Comparison of ENCODE assay signal across 1 cellular context in genomic region chr3:50154840-50155490, GRCh38.
TF ChIP-seq lines count a peak whose summit lies in the region.

TSS of gene SEMA3F (plus strand) at chr3:50155324. CDS start at chr3:50159623, 4,299 bp downstream.

TF ChIP-seq in HepG2, 621 proteins besides CTCF, POLR2A, EP300 and RAD21 (continued from another document and continues in another):
- TF ChIP-seq CHD2 (IDR thresholded peaks at IDR 0.05; ENCODE audit: low read depth, low read length) (no peak), STAG1 (CRISPR knock-in tag; IDR thresholded peaks at IDR 0.05) (peak; percentile 66), ZNF564 (CRISPR knock-in tag; IDR thresholded peaks at IDR 0.05) (no peak), DNMT3B (CRISPR knock-in tag; conservative IDR thresholded peaks at IDR 0.05) (no peak), POLR2G (IDR thresholded peaks at IDR 0.05; ENCODE audit: low read depth, low read length) (peak; percentile 57), ZNF614 (CRISPR knock-in tag; IDR thresholded peaks at IDR 0.05; ENCODE audit: borderline replicate concordance) (no peak), ZKSCAN8 (CRISPR knock-in tag; IDR thresholded peaks at IDR 0.05; ENCODE audit: borderline replicate concordance) (no peak), EEA1 (CRISPR knock-in tag; IDR thresholded peaks at IDR 0.05; ENCODE audit: borderline replicate concordance) (no peak), ZNF264 (CRISPR knock-in tag; IDR thresholded peaks at IDR 0.05) (no peak), ZNF225 (CRISPR knock-in tag; IDR thresholded peaks at IDR 0.05) (no peak), THAP9 (CRISPR knock-in tag; IDR thresholded peaks at IDR 0.05; ENCODE audit: borderline replicate concordance) (no peak), ZNF878 (CRISPR knock-in tag; IDR thresholded peaks at IDR 0.05) (no peak), ZBTB10 (CRISPR knock-in tag; IDR thresholded peaks at IDR 0.05; ENCODE audit: borderline replicate concordance) (no peak), JUN (CRISPR knock-in tag; IDR thresholded peaks at IDR 0.05) (no peak), ZNF740 (CRISPR knock-in tag; IDR thresholded peaks at IDR 0.05) (no peak), RBFOX2 (IDR thresholded peaks at IDR 0.05; ENCODE audit: low read depth, low read length) (peak; percentile 66; the same call in 1 of the 2 replicates), ZNF430 (CRISPR knock-in tag; IDR thresholded peaks at IDR 0.05) (no peak), DBP (CRISPR knock-in tag; IDR thresholded peaks at IDR 0.05; ENCODE audit: not compliant biosample characterization) (no peak), KLF9 (CRISPR knock-in tag; IDR thresholded peaks at IDR 0.05; ENCODE audit: low read depth) (no peak), ZNF776 (CRISPR knock-in tag; IDR thresholded peaks at IDR 0.05) (0 out of 2 replicates have a peak, but pooled peaks have one; percentile 31), ZNF335 (CRISPR knock-in tag; IDR thresholded peaks at IDR 0.05) (no peak), CBFB (CRISPR knock-in tag; IDR thresholded peaks at IDR 0.05) (no peak), SAP130 (CRISPR knock-in tag; IDR thresholded peaks at IDR 0.05; ENCODE audit: low read depth) (peak; percentile 18; the same call in 1 of the 2 replicates), HDAC1 (CRISPR knock-in tag; IDR thresholded peaks at IDR 0.05) (no peak), ZBTB7A (CRISPR knock-in tag; IDR thresholded peaks at IDR 0.05) (no peak), TFDP2 (CRISPR knock-in tag; IDR thresholded peaks at IDR 0.05) (0 out of 2 replicates have a peak, but pooled peaks have one; percentile 13), POGZ (CRISPR knock-in tag; IDR thresholded peaks at IDR 0.05) (no peak), ZSCAN20 (CRISPR knock-in tag; IDR thresholded peaks at IDR 0.05; ENCODE audit: borderline replicate concordance) (no peak), TAF1 (CRISPR knock-in tag; IDR thresholded peaks at IDR 0.05) (peak; percentile 50; the same call in 1 of the 2 replicates), ZBTB8A (CRISPR knock-in tag; IDR thresholded peaks at IDR 0.05; ENCODE audit: borderline replicate concordance, low read depth) (no peak), SRSF1 (optimal IDR thresholded peaks at IDR 0.05; ENCODE audit: low read depth, low read length) (no peak), ISL2 (CRISPR knock-in tag; IDR thresholded peaks at IDR 0.05) (0 out of 2 replicates have a peak, but pooled peaks have one; percentile 4), FOXJ3 (CRISPR knock-in tag; IDR thresholded peaks at IDR 0.05; ENCODE audit: borderline replicate concordance) (no peak), HDAC6 (IDR thresholded peaks at IDR 0.05; ENCODE audit: low read depth, low read length) (no peak), IKZF5 (CRISPR knock-in tag; IDR thresholded peaks at IDR 0.05) (no peak), RFXAP (CRISPR knock-in tag; IDR thresholded peaks at IDR 0.05; ENCODE audit: borderline replicate concordance) (no peak), CREB1 (IDR thresholded peaks at IDR 0.05) (no peak), CREB1 (CRISPR knock-in tag; IDR thresholded peaks at IDR 0.05) (no peak), MIXL1 (CRISPR knock-in tag; IDR thresholded peaks at IDR 0.05) (no peak), UBTF (CRISPR knock-in tag; IDR thresholded peaks at IDR 0.05) (peak; percentile 74; the same call in 1 of the 2 replicates), PRPF4 (IDR thresholded peaks at IDR 0.05; ENCODE audit: low read depth, low read length, poor library complexity, severe bottlenecking) (no peak), NR1H2 (CRISPR knock-in tag; IDR thresholded peaks at IDR 0.05; ENCODE audit: borderline replicate concordance, low read depth) (no peak)
- TF ChIP-seq, protein P1, sequence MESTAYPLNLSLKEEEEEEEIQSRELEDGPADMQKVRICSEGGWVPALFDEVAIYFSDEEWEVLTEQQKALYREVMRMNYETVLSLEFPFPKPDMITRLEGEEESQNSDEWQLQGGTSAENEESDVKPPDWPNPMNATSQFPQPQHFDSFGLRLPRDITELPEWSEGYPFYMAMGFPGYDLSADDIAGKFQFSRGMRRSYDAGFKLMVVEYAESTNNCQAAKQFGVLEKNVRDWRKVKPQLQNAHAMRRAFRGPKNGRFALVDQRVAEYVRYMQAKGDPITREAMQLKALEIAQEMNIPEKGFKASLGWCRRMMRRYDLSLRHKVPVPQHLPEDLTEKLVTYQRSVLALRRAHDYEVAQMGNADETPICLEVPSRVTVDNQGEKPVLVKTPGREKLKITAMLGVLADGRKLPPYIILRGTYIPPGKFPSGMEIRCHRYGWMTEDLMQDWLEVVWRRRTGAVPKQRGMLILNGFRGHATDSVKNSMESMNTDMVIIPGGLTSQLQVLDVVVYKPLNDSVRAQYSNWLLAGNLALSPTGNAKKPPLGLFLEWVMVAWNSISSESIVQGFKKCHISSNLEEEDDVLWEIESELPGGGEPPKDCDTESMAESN (CRISPR knock-in tag; conservative IDR thresholded peaks at IDR 0.05): no peak
- TF ChIP-seq, protein P2, sequence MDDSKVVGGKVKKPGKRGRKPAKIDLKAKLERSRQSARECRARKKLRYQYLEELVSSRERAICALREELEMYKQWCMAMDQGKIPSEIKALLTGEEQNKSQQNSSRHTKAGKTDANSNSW (CRISPR knock-in tag; IDR thresholded peaks at IDR 0.05; ENCODE audit: borderline replicate concordance): no peak
- TF ChIP-seq, protein P3, sequence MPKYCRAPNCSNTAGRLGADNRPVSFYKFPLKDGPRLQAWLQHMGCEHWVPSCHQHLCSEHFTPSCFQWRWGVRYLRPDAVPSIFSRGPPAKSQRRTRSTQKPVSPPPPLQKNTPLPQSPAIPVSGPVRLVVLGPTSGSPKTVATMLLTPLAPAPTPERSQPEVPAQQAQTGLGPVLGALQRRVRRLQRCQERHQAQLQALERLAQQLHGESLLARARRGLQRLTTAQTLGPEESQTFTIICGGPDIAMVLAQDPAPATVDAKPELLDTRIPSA (CRISPR knock-in tag; IDR thresholded peaks at IDR 0.05; ENCODE audit: borderline replicate concordance): no peak
- TF ChIP-seq, protein P4, sequence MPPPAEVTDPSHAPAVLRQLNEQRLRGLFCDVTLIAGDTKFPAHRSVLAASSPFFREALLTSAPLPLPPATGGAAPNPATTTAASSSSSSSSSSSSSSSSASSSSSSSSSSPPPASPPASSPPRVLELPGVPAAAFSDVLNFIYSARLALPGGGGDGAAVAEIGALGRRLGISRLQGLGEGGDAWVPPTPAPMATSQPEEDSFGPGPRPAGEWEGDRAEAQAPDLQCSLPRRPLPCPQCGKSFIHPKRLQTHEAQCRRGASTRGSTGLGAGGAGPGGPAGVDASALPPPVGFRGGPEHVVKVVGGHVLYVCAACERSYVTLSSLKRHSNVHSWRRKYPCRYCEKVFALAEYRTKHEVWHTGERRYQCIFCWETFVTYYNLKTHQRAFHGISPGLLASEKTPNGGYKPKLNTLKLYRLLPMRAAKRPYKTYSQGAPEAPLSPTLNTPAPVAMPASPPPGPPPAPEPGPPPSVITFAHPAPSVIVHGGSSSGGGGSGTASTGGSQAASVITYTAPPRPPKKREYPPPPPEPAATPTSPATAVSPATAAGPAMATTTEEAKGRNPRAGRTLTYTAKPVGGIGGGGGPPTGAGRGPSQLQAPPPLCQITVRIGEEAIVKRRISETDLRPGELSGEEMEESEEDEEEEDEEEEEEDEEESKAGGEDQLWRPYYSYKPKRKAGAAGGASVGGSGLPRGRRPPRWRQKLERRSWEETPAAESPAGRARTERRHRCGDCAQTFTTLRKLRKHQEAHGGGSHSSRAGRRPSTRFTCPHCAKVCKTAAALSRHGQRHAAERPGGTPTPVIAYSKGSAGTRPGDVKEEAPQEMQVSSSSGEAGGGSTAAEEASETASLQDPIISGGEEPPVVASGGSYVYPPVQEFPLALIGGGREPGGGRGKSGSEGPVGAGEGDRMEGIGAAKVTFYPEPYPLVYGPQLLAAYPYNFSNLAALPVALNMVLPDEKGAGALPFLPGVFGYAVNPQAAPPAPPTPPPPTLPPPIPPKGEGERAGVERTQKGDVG (CRISPR knock-in tag; IDR thresholded peaks at IDR 0.05; ENCODE audit: borderline replicate concordance): no peak
